ENCODE assay signal across 26 cellular contexts in genomic region chr3:106348142-106348690, GRCh38.
DNase-seq lines count a peak whose midpoint lies in the region; ATAC-seq and TF ChIP-seq lines count a peak whose summit lies in the region.
"Had no signal": no experiment of that assay in that cellular context is flagged by ENCODE, and none has a peak within 500 bp of the region (broad histone marks: within the 10 kb centered on the region; RNA-seq: fewer than 3 reads in every experiment).

No MANE protein-coding gene starts in this region.

- no peak for TF ChIP-seq POLR2A in gastrocnemius medialis (IDR thresholded peaks at IDR 0.05)

- TF ChIP-seq CTCF in right atrium auricular region (IDR thresholded peaks at IDR 0.05) (no peak), WERI-Rb-1 (IDR thresholded peaks at IDR 0.05; ENCODE audit: low read depth, low read length) (no peak), gastrocnemius medialis (IDR thresholded peaks at IDR 0.05 in 4 of 5, conservative IDR thresholded peaks at IDR 0.05 in 1 of 5) (no peak)

- H3K27me3 ChIP-seq in right atrium auricular region (no peaks in the 10 kb centered on the region), WERI-Rb-1 (ENCODE audit: insufficient read depth, low read depth, severe bottlenecking) (no peaks in the 10 kb centered on the region), gastrocnemius medialis (no peaks in the 10 kb centered on the region), aorta (ENCODE audit: control insufficient read depth in 1 of 2, insufficient read depth in 2 of 2, low read length in 1 of 2) (no peaks in the 10 kb centered on the region)
- H3K27me3 ChIP-seq: colonic mucosa, MG63, SJCRH30, tibial artery had no signal

- peak overlapping the region in 1 of 2 donors; percentile 45 for H3K27ac ChIP-seq in right atrium auricular region
- peak overlapping the region; percentile 85 for H3K27ac ChIP-seq in WERI-Rb-1
- H3K27ac ChIP-seq in gastrocnemius medialis = peak overlapping the region; percentile 74 to 83 (median 78)
- H3K27ac ChIP-seq in aorta (ENCODE audit: low read depth in 1 of 2, low read length in 2 of 2) = no peak overlapping the region
- H3K27ac ChIP-seq: colonic mucosa, epithelial cell of prostate, SJCRH30, tibial artery had no signal

- ATAC-seq in left cardiac atrium = peak; percentile 62 to 63
- ATAC-seq in gastrocnemius medialis = no peak
- ATAC-seq in GM18907 (IDR thresholded peaks at IDR 0.05; ENCODE audit: unreplicated experiment) = no peak
- ATAC-seq in aorta (ENCODE audit: low FRiP score) = no peak
- ATAC-seq: activated CD4-positive, alpha-beta T cell treated with anti-CD3 and anti-CD28 coated beads for 36 hours; sciatic nerve had no signal

- H3K4me3 ChIP-seq in right atrium auricular region (no peak overlapping the region), WERI-Rb-1 (ENCODE audit: low read depth, low read length) (no peak overlapping the region), gastrocnemius medialis (peak overlapping the region in 2 of 4 donors; percentile 11 to 18), aorta (ENCODE audit: low read length in 2 of 2) (no peak overlapping the region)
- H3K4me3 ChIP-seq: colonic mucosa, MG63, SJCRH30, tibial artery had no signal

- 84 to 87% methylated on average over 3 of the region's 3 CpGs for WGBS in aorta, 2 donors

- no peaks in the 10 kb centered on the region for H3K36me3 ChIP-seq in right atrium auricular region
- no peaks in the 10 kb centered on the region for H3K36me3 ChIP-seq in WERI-Rb-1
- H3K36me3 ChIP-seq in gastrocnemius medialis = no peaks in the 10 kb centered on the region
- H3K36me3 ChIP-seq in aorta (ENCODE audit: control insufficient read depth in 1 of 2, insufficient read depth in 2 of 2, low read length in 1 of 2) = no peaks in the 10 kb centered on the region
- H3K36me3 ChIP-seq: colonic mucosa, MG63, SJCRH30, tibial artery had no signal

- H3K9me3 ChIP-seq in right atrium auricular region (no peaks in the 10 kb centered on the region), WERI-Rb-1 (ENCODE audit: severe bottlenecking) (no peaks in the 10 kb centered on the region), gastrocnemius medialis (no peaks in the 10 kb centered on the region), aorta (ENCODE audit: control insufficient read depth, low read length) (no peaks in the 10 kb centered on the region)
- H3K9me3 ChIP-seq: colonic mucosa, MG63, SJCRH30, tibial artery had no signal

- peaks cover 0 to 11% of the 10 kb centered on the region in 2 donors for H3K4me1 ChIP-seq in right atrium auricular region
- peaks cover 41 to 50% of the 10 kb centered on the region in 2 donors for H3K4me1 ChIP-seq in gastrocnemius medialis
- H3K4me1 ChIP-seq in aorta (ENCODE audit: control insufficient read depth in 1 of 2, insufficient read depth in 2 of 2, low read length in 2 of 2) = peaks cover 0 to 2% of the 10 kb centered on the region in 2 donors
- H3K4me1 ChIP-seq: colonic mucosa had no signal

- in situ Hi-C loops in gastrocnemius medialis (cut with MboI; ENCODE audit: low sequenced_read_pairs in 4 of 4) = loop anchor here in 2 of 4 donors (10.0 kb wide), 1 partner anchor 107 kb away; no protein-coding TSS in a partner anchor

- intact Hi-C loops in left cardiac atrium (cut with DNase I) = no loop called here
- intact Hi-C loops in gastrocnemius medialis (cut with DNase I; ENCODE audit: low total_unique reads) = loop anchor here (5.0 to 10.0 kb wide), 5 partner anchors 109 to 1784 kb away; no protein-coding TSS in a partner anchor
- intact Hi-C loops in aorta (cut with DNase I) = no loop called here

- no peak for DNase-seq in left cardiac atrium
- DNase-seq in right atrium auricular region (ENCODE audit: low spot score) = no peak
- no peak for DNase-seq in WERI-Rb-1
- DNase-seq in kidney tubule cell (ENCODE audit: low spot score) = peak; percentile 63
- no peak for DNase-seq in gastrocnemius medialis
- DNase-seq in NCI-H345 treated with DMSO at 0.1 percent for 48 hours (lab: John Stamatoyannopoulos, UW; ENCODE audit: unreplicated experiment) = no peak
- no peak for DNase-seq in aorta
- DNase-seq: activated CD4-positive, alpha-beta T cell treated with anti-CD3 and anti-CD28 coated beads for 36 hours; activated naive CD4-positive, alpha-beta T cell treated with anti-CD3 and anti-CD28 coated beads, Interleukin-2, amount 50 U/mL, for 16 hours; Calu3; colonic mucosa; DND-41; effector CD8-positive, alpha-beta T cell; islet precursor cell; KG1; MG63; NCI-H1105 treated with DMSO at 0.1 percent for 48 hours; NCI-H2029; posterior cingulate gyrus; SJCRH30; stimulated activated CD4-positive, alpha-beta T cell treated with anti-CD3 and anti-CD28 coated beads, Interleukin-4, amount 100 ng/mL, for 24 hours; SW 1271; tibial artery had no signal

Comparison
In these comparisons a context has a peak if more than half of its experiments do, and no peak if none do; other contexts are left out.
1. ATAC-seq: peak in left cardiac atrium (2 of 2); none in gastrocnemius medialis (0 of 2), GM18907 (single experiment) and aorta (single experiment).
2. H3K27ac ChIP-seq: peak in WERI-Rb-1 (single experiment) and gastrocnemius medialis (4 of 4); none in aorta (0 of 2).